In the genomic region with DNA sequence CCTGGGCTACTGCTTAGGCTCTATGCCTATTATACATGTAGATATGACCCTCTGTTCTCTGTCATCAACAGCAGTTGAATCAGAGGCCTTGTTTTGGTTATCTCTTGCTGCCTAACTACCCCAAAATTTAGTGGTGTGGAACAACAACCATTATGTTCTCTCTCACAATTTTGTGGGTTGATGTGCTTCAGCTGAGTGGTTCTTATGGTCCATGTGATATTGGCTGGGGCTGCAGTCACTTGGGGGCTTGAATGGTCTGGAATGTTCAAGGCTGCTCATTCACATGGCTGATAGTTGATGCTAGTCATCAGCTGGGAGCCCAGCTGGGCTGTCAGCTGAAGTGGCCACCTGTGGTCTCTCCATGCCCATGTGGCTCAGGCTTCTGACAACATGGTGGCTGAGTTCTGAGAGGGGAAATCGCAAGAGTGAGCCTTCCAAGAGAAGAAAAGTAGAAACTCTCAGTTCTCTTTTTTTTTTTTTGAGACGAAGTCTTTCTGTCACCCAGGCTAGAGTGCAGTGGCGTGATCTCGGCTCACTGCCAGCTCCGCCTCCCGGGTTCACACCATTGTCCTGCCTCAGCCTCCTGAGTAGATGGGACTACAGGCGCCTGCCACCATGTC, we compare ENCODE assay signal across 11 cellular contexts. TPM values are rescaled to one million over a fixed set of nuclear protein-coding genes. Genes with fewer than 3 reads are reported as not detected.
DNase-seq lines count a peak whose midpoint lies in the region; ATAC-seq lines count a peak whose summit lies in the region.
"Had no signal": no experiment of that assay in that cellular context is flagged by ENCODE, and none has a peak within 500 bp of the region (broad histone marks: within the 10 kb centered on the region; RNA-seq: fewer than 3 reads in every experiment).

No MANE protein-coding gene starts in this region.

- DNase-seq in MV-4-11 (lab: John Stamatoyannopoulos, UW) = peak; percentile 95
- DNase-seq in naive thymus-derived CD4-positive, alpha-beta T cell = no peak
- DNase-seq in activated CD4-positive, alpha-beta T cell treated with anti-CD3 and anti-CD28 coated beads, Interleukin-2, amount 50 U/mL, for 4 hours = no peak
- DNase-seq in GF-D8 (lab: John Stamatoyannopoulos, UW) = no peak
- no peak for DNase-seq in NCI-H2227 treated with DMSO at 0.1 percent for 48 hours (lab: John Stamatoyannopoulos, UW)
- DNase-seq in stimulated activated CD4-positive, alpha-beta T cell treated with anti-CD3 and anti-CD28 coated beads, Interleukin-4, amount 100 ng/mL, for 4 hours = no peak
- DNase-seq: activated naive CD4-positive, alpha-beta T cell treated with Interleukin-2 at 50 U/mL for 16 hours; testis had no signal

- POLR2A ChIA-PET in naive thymus-derived CD4-positive, alpha-beta T cell (lab: Charles Lee) = interaction anchor here (1.3 kb wide), 1 partner anchor 9 kb away, joined by 4 read pairs; no protein-coding TSS in a partner anchor

- no peak overlapping the region for H3K4me3 Mint-ChIP-seq in naive thymus-derived CD4-positive, alpha-beta T cell

- H3K27ac ChIP-seq in naive thymus-derived CD4-positive, alpha-beta T cell (ENCODE audit: low read depth, low read length) = no peak overlapping the region
- H3K27ac ChIP-seq: testis had no signal

- no peaks in the 10 kb centered on the region for H3K27me3 ChIP-seq in naive thymus-derived CD4-positive, alpha-beta T cell (ENCODE audit: control insufficient read depth in 2 of 2, insufficient read depth in 2 of 2, low read length in 2 of 2)
- H3K27me3 ChIP-seq: testis had no signal

- CTCF ChIA-PET in naive thymus-derived CD4-positive, alpha-beta T cell (lab: Charles Lee) = interaction anchor here (1.3 to 1.6 kb wide), 2 partner anchors 229 to 269 kb away, joined by 3 to 5 read pairs; no protein-coding TSS in a partner anchor

- H3K36me3 ChIP-seq in naive thymus-derived CD4-positive, alpha-beta T cell (ENCODE audit: control insufficient read depth in 2 of 3, insufficient read depth in 3 of 3, low read length in 3 of 3) = peaks cover 0 to 4% (median 0%) of the 10 kb centered on the region in 3 experiments

- H3K4me1 ChIP-seq in naive thymus-derived CD4-positive, alpha-beta T cell (ENCODE audit: control insufficient read depth in 2 of 2, insufficient read depth in 2 of 2, low read length in 2 of 2) = no peaks in the 10 kb centered on the region
- H3K4me1 ChIP-seq: testis had no signal

- no peaks in the 10 kb centered on the region for H3K9me3 Mint-ChIP-seq in naive thymus-derived CD4-positive, alpha-beta T cell

- H3K4me3 ChIP-seq in naive thymus-derived CD4-positive, alpha-beta T cell (ENCODE audit: low read length) = no peak overlapping the region
- H3K4me3 ChIP-seq: testis had no signal

- no peaks in the 10 kb centered on the region for H3K9me3 ChIP-seq in naive thymus-derived CD4-positive, alpha-beta T cell (ENCODE audit: control insufficient read depth in 2 of 3, low read length in 3 of 3)
- H3K9me3 ChIP-seq: testis had no signal

- intact Hi-C loops in naive thymus-derived CD4-positive, alpha-beta T cell (cut with micrococcal nuclease) = no loop called here

- no peak overlapping the region for H3K27ac Mint-ChIP-seq in naive thymus-derived CD4-positive, alpha-beta T cell

- peaks cover 0 to 34% (median 9%) of the 10 kb centered on the region in 5 donors for H3K36me3 Mint-ChIP-seq in naive thymus-derived CD4-positive, alpha-beta T cell

- ATAC-seq in GM19035 (IDR thresholded peaks at IDR 0.05; ENCODE audit: unreplicated experiment) (peak; percentile 93), HG02678 (IDR thresholded peaks at IDR 0.05; ENCODE audit: unreplicated experiment) (peak; percentile 94)
- peak; percentile 53 for ATAC-seq in naive thymus-derived CD4-positive, alpha-beta T cell
- ATAC-seq: Panc1 had no signal

- peaks cover 2 to 26% (median 9%) of the 10 kb centered on the region in 7 donors for H3K4me1 Mint-ChIP-seq in naive thymus-derived CD4-positive, alpha-beta T cell

- H3K27me3 Mint-ChIP-seq in naive thymus-derived CD4-positive, alpha-beta T cell = no peaks in the 10 kb centered on the region

RNA-seq across cellular contexts. Expression of gene SHLD1, which starts 47.8 kb away (rescaled TPM):
- 10 to 100 TPM; 12.1 to 14.2 (median 13.2) TPM for total RNA-seq in naive thymus-derived CD4-positive, alpha-beta T cell
- polyA plus RNA-seq in naive thymus-derived CD4-positive, alpha-beta T cell = 10 to 100 TPM; 17.7 to 20.7 TPM
